28 cellular contexts compared by ENCODE assay signal in genomic region chrX:6793000-6793399, GRCh38.
"Had no signal": no experiment of that assay in that cellular context is flagged by ENCODE, and none has a peak within 500 bp of the region (broad histone marks: within the 10 kb centered on the region; RNA-seq: fewer than 3 reads in every experiment).

No MANE protein-coding gene starts in this region.

- H3K9me3 ChIP-seq: esophagus squamous epithelium, gastroesophageal sphincter, heart right ventricle had no signal

- H3K27ac ChIP-seq: brain microvascular endothelial cell, coronary artery, dorsolateral prefrontal cortex, epithelial cell of prostate, esophagus squamous epithelium, gastroesophageal sphincter, heart right ventricle, VCaP had no signal

- H3K27me3 ChIP-seq: brain microvascular endothelial cell, esophagus squamous epithelium, gastroesophageal sphincter, heart right ventricle had no signal

- FAIRE-seq: endothelial cell of umbilical vein, TTC549 had no signal

- H3K36me3 ChIP-seq: brain microvascular endothelial cell, esophagus squamous epithelium, gastroesophageal sphincter, heart right ventricle had no signal

- H3K4me1 ChIP-seq: esophagus squamous epithelium, gastroesophageal sphincter, heart right ventricle had no signal

- H3K4me3 ChIP-seq: coronary artery, dorsolateral prefrontal cortex, esophagus squamous epithelium, gastroesophageal sphincter, heart right ventricle had no signal

- DNase-seq: activated B cell treated with CpG ODN at 0.5 μM for 24 hours; activated CD4-positive, alpha-beta T cell treated with anti-CD3 and anti-CD28 coated beads for 48 hours; activated CD4-positive, alpha-beta T cell treated with anti-CD3 and anti-CD28 coated beads, Interleukin-2, amount 50 U/mL, for 1 hour; activated CD4-positive, alpha-beta T cell treated with anti-CD3 and anti-CD28 coated beads, Interleukin-2, amount 50 U/mL, for 48 hours; activated CD8-positive, alpha-beta memory T cell treated with anti-CD3 and anti-CD28 coated beads for 24 hours; activated CD8-positive, alpha-beta T cell treated with anti-CD3 and anti-CD28 coated beads for 36 hours; activated effector memory CD4-positive, alpha-beta T cell treated with Interleukin-2 at 50 U/mL for 16 hours; activated gamma-delta T cell treated with Interleukin-2 at 50 U/mL for 16 hours; activated naive CD4-positive, alpha-beta T cell treated with anti-CD3 and anti-CD28 coated beads, Interleukin-2, amount 50 U/mL, for 16 hours; activated naive CD4-positive, alpha-beta T cell treated with Interleukin-2 at 50 U/mL for 16 hours; activated T-cell treated with anti-CD3 and anti-CD28 coated beads, Interleukin-2, amount 50 U/mL, for 4 hours; amniotic stem cell; anterior cingulate cortex; brain microvascular endothelial cell; dorsolateral prefrontal cortex; effector memory CD4-positive, alpha-beta T cell; esophagus squamous epithelium; foreskin melanocyte; heart right ventricle; T-helper 2 cell had no signal

- ATAC-seq: activated CD4-positive, CD25-positive, alpha-beta regulatory T cell treated with anti-CD3 and anti-CD28 coated beads, Interleukin-2, amount 50 U/mL, for 24 hours; activated CD8-positive, alpha-beta T cell treated with anti-CD3 and anti-CD28 coated beads for 36 hours; activated T-cell treated with anti-CD3 and anti-CD28 coated beads, Interleukin-2, amount 50 U/mL, for 4 hours; activated T-helper 17 cell treated with anti-CD3 and anti-CD28 coated beads, Interleukin-2, amount 50 U/mL, for 72 hours; gastroesophageal sphincter; heart right ventricle had no signal
